ENCODE assay signal across 8 cellular contexts in the genomic region with DNA sequence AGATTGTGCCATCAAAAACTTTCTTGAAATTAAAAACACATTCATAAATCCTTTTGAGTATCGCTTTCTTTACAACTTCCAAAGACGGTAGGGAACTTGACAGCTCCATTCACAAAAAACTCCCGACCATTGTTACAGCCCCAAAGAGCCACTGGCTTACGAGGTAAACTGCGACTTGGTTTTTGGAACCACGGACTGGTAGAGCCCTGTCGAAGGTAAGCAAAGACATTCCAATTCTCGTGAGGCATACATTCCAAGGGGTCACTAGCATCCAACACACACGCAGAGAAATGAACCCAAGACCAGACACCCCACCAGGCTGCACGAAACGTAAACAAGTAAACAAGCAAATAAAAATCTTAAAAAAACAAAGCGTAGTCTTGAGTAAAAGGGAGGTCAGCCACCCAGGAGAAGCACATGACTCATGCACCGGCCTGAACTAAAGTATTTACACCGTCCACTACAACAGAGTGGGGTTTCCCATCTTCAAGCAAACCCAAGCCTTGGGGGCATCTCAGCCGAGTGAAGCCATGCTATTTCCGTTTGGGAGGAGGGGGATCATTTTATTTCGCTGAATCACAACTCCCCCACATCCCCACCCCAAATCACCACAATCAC. TPM values are rescaled to one million over a fixed set of nuclear protein-coding genes. Genes with fewer than 3 reads are reported as not detected.
DNase-seq lines count a peak whose midpoint lies in the region; ATAC-seq, FAIRE-seq and TF ChIP-seq lines count a peak whose summit lies in the region.

No MANE protein-coding gene starts in this region.

- 4% methylated on average over 17 of the region's 17 CpGs for WGBS in HepG2 (ENCODE audit: low lambda C conversion rate)
- 10% methylated on average over 17 of the region's 17 CpGs for WGBS in thymus

- no peak for FAIRE-seq in HepG2 (lab: Jason Lieb, UNC)

- H3K4me2 ChIP-seq in DOHH2 (ENCODE audit: low read length) (peak overlapping the region; percentile 81), MM.1S (ENCODE audit: low read depth, low read length) (peak overlapping the region; percentile 84), HepG2 (ENCODE audit: low read depth, low read length) (peak overlapping the region; percentile 96)

- no peak; a peak in 1 of 4 replicates for TF ChIP-seq POLR2A in HepG2 (IDR thresholded peaks at IDR 0.05; ENCODE audit: insufficient read depth in 1 of 2, low read depth in 2 of 2, low read length in 2 of 2)

- H4K20me1 ChIP-seq in DOHH2 (ENCODE audit: control insufficient read depth, insufficient read depth, low read depth, low read length): peaks cover 35% of the 10 kb centered on the region
- peaks cover 51% of the 10 kb centered on the region for H4K20me1 ChIP-seq in MM.1S (ENCODE audit: insufficient read depth, low read length)
- peaks cover 54% of the 10 kb centered on the region for H4K20me1 ChIP-seq in HepG2 (ENCODE audit: insufficient read depth, low read length)

- POLR2A ChIA-PET in HepG2 (lab: Yijun Ruan, JAX): interaction anchor here (1.0 to 1.1 kb wide), 2 partner anchors 28 to 48 kb away, joined by 3 to 5 read pairs; no protein-coding TSS in a partner anchor

- H3K36me3 ChIP-seq in DOHH2 (ENCODE audit: control insufficient read depth, low read length) (peaks cover 18% of the 10 kb centered on the region), MM.1S (replicated peaks; ENCODE audit: insufficient read depth, low read length) (no peaks in the 10 kb centered on the region), HepG2 (replicated peaks in 1 of 2; ENCODE audit: control insufficient read depth in 1 of 2, insufficient read depth in 2 of 2, low read length in 2 of 2) (no peaks in the 10 kb centered on the region; a peak in 1 of 5 replicates), thymus (ENCODE audit: control insufficient read depth, insufficient read depth) (no peaks in the 10 kb centered on the region)

- CTCF ChIA-PET in HepG2 (lab: Yijun Ruan, JAX; ENCODE audit: low intra/inter-chr PET ratio, low total read pairs): no interaction called here

- H2AFZ ChIP-seq in MM.1S (ENCODE audit: low read length) (no peak overlapping the region), HepG2 (ENCODE audit: low read length) (no peak overlapping the region)

- peak overlapping the region; percentile 48 for H3K27ac ChIP-seq in DOHH2 (ENCODE audit: low read depth, low read length)
- peak overlapping the region; percentile 39; the same call in 1 of the 2 replicates for H3K27ac ChIP-seq in MM.1S (ENCODE audit: low read length)
- H3K27ac ChIP-seq in HepG2 (ENCODE audit: extremely low read length, insufficient read depth, low read length): peak overlapping the region; percentile 70
- H3K27ac ChIP-seq in thymus (ENCODE audit: low read depth): peak overlapping the region; percentile 84

- TF ChIP-seq EP300 in HepG2 (IDR thresholded peaks at IDR 0.05; ENCODE audit: low read depth in 2 of 2, low read length in 2 of 2) (no peak), HepG2 (CRISPR knock-in tag; IDR thresholded peaks at IDR 0.05; ENCODE audit: borderline replicate concordance) (no peak)

- ATAC-seq in HepG2 (peak; percentile 22; the same call in 1 of the 3 replicates), HG02885 (IDR thresholded peaks at IDR 0.05; ENCODE audit: poor library complexity, unreplicated experiment) (no peak), HG03159 (IDR thresholded peaks at IDR 0.05; ENCODE audit: unreplicated experiment) (no peak)

- TSS peak; percentile 48 for BruUV-seq in HepG2 (replicated peaks; lab: Mats Ljungman, UMichigan)

- intact Hi-C loops in HepG2 (cut with micrococcal nuclease; ENCODE audit: unreplicated experiment): loop anchor here (5.0 kb wide), 1 partner anchor 34 kb away; no protein-coding TSS in a partner anchor

- H3K79me2 ChIP-seq in DOHH2 (ENCODE audit: control insufficient read depth, low read length) (peaks cover 71% of the 10 kb centered on the region), MM.1S (ENCODE audit: low read length) (peaks cover 65% of the 10 kb centered on the region), HepG2 (ENCODE audit: insufficient read depth, low read length) (peaks cover 69% of the 10 kb centered on the region)

- H3K9me2 ChIP-seq in DOHH2 (replicated peaks; ENCODE audit: control insufficient read depth, low read length): no peaks in the 10 kb centered on the region
- no peaks in the 10 kb centered on the region for H3K9me2 ChIP-seq in MM.1S (replicated peaks; ENCODE audit: insufficient read depth, low read length)

- H3F3A ChIP-seq in DOHH2 (ENCODE audit: control insufficient read depth, insufficient read depth): peaks cover 17% of the 10 kb centered on the region
- peaks cover 23% of the 10 kb centered on the region for H3F3A ChIP-seq in MM.1S (ENCODE audit: insufficient read depth, low read length)

- in situ Hi-C loops in T47D (cut with HindIII; ENCODE audit: low pct_unique_long_range_greater_than_20kb, low sequenced_read_pairs): no loop called here
- in situ Hi-C loops in HepG2 (cut with HindIII; ENCODE audit: extremely low pct_ligation_motif_present, low pct_unique_long_range_greater_than_20kb): loop anchor here (5.0 kb wide), 1 partner anchor 34 kb away; no protein-coding TSS in a partner anchor

- peak overlapping the region; percentile 90 for H3K4me3 ChIP-seq in DOHH2 (ENCODE audit: low read length)
- H3K4me3 ChIP-seq in MM.1S (ENCODE audit: low read length): peak overlapping the region; percentile 76
- H3K4me3 ChIP-seq in HepG2 (replicated peaks in 1 of 3; ENCODE audit: insufficient read depth in 1 of 3, low read depth in 2 of 3, low read length in 3 of 3): peak overlapping the region; percentile 66 to 99 (median 99)
- peak overlapping the region; percentile 100 for H3K4me3 ChIP-seq in thymus (ENCODE audit: low read length)

- peak overlapping the region; percentile 82 for H3K9ac ChIP-seq in MM.1S (ENCODE audit: low read length)
- H3K9ac ChIP-seq in HepG2 (ENCODE audit: insufficient read depth, low read depth, low read length): peak overlapping the region; percentile 98

- H3K27me3 ChIP-seq in DOHH2 (ENCODE audit: control insufficient read depth, low read length): no peaks in the 10 kb centered on the region
- no peaks in the 10 kb centered on the region for H3K27me3 ChIP-seq in MM.1S (replicated peaks; ENCODE audit: insufficient read depth, low read length)
- no peaks in the 10 kb centered on the region; a peak in 1 of 5 replicates for H3K27me3 ChIP-seq in HepG2 (ENCODE audit: control insufficient read depth in 1 of 2, insufficient read depth in 2 of 2, low read length in 2 of 2)
- H3K27me3 ChIP-seq in thymus (ENCODE audit: control insufficient read depth, insufficient read depth): no peaks in the 10 kb centered on the region

- TF ChIP-seq CTCF in DOHH2 (IDR thresholded peaks at IDR 0.05; ENCODE audit: low read depth, low read length, poor library complexity, severe bottlenecking) (no peak), MM.1S (IDR thresholded peaks at IDR 0.05; ENCODE audit: low read length) (no peak), HepG2 (CRISPR knock-in tag; IDR thresholded peaks at IDR 0.05) (no peak)

- TF ChIP-seq RAD21 in HepG2 (CRISPR knock-in tag; IDR thresholded peaks at IDR 0.05): no peak

- no peaks in the 10 kb centered on the region for H3K9me3 ChIP-seq in DOHH2 (ENCODE audit: control insufficient read depth, insufficient read depth, low read length)
- no peaks in the 10 kb centered on the region for H3K9me3 ChIP-seq in MM.1S (replicated peaks; ENCODE audit: insufficient read depth, low read length)
- no peaks in the 10 kb centered on the region for H3K9me3 ChIP-seq in HepG2 (ENCODE audit: low read length)
- H3K9me3 ChIP-seq in thymus (ENCODE audit: control insufficient read depth): no peaks in the 10 kb centered on the region

- DNase-seq in MM.1S (no peak), T47D (ENCODE audit: low read depth in 1 of 2, low spot score in 1 of 2) (peak; percentile 45 to 50), HepG2 (ENCODE audit: low spot score) (no peak), occipital lobe (lab: John Stamatoyannopoulos, UW) (no peak)

- H3K4me1 ChIP-seq in DOHH2 (ENCODE audit: control insufficient read depth, low read length): peaks cover 66% of the 10 kb centered on the region
- peaks cover 7% of the 10 kb centered on the region for H3K4me1 ChIP-seq in MM.1S (ENCODE audit: low read length)
- H3K4me1 ChIP-seq in HepG2 (ENCODE audit: insufficient read depth, low read length): peaks cover 60% of the 10 kb centered on the region
- peaks cover 11% of the 10 kb centered on the region for H3K4me1 ChIP-seq in thymus (ENCODE audit: control insufficient read depth, insufficient read depth, low read length)

RNA-seq across cellular contexts. Expression of gene BRD4, which starts 1.4 kb away (rescaled TPM):
- total RNA-seq in HepG2 (2016; rRNA removed; fragmentation: Illumina TruSeq; extraction: Trizol) (11.4 TPM in 2 replicates), occipital lobe (9.5 TPM)
- 9.3 and 10.8 TPM in 2 replicates for total RNA-seq in HepG2 (2016; cell fraction: cytosol; rRNA removed; fragmentation: Illumina TruSeq; extraction: Trizol; ENCODE audit: low read depth)
- 9.9 and 11.8 TPM in 2 replicates for total RNA-seq in HepG2 (2016; cell fraction: insoluble cytoplasmic fraction; rRNA removed; fragmentation: Illumina TruSeq; extraction: Trizol)
- 14.9 and 16.5 TPM in 2 replicates for total RNA-seq in HepG2 (2016; cell fraction: membrane; rRNA removed; fragmentation: Illumina TruSeq; extraction: Trizol)
- total RNA-seq in HepG2 (2016; cell fraction: nucleus; rRNA removed; fragmentation: Illumina TruSeq; extraction: Trizol): 16.3 and 19.3 TPM in 2 replicates
- polyA plus RNA-seq in HepG2 (2011; rRNA removed) (10.5 TPM in 2 replicates), thymus (26.0 TPM)
- polyA plus RNA-seq in HepG2 (2011; cell fraction: cytosol; rRNA removed): 5.5 and 5.9 TPM in 2 replicates
- polyA plus RNA-seq in HepG2 (2011; cell fraction: nucleus; rRNA removed): 33.7 and 40.9 TPM in 2 replicates
- 38.7 and 50.8 TPM in 2 replicates for polyA plus RNA-seq in HepG2 (2012)
- polyA plus RNA-seq in HepG2 (2016; cell fraction: cytosol; fragmentation: Illumina TruSeq; extraction: Trizol; ENCODE audit: low read depth): 3.9 and 4.0 TPM in 2 replicates
- 19.8 and 29.3 TPM in 2 replicates for polyA plus RNA-seq in HepG2 (2016; cell fraction: insoluble cytoplasmic fraction; fragmentation: Illumina TruSeq; extraction: Trizol; ENCODE audit: low read depth)
- polyA plus RNA-seq in HepG2 (2016; cell fraction: membrane; fragmentation: Illumina TruSeq; extraction: Trizol; ENCODE audit: low read depth): 14.9 and 16.3 TPM in 2 replicates
- polyA plus RNA-seq in HepG2 (2016; cell fraction: nucleus; fragmentation: Illumina TruSeq; extraction: Trizol; ENCODE audit: insufficient read depth, low read depth): 50.8 and 56.4 TPM in 2 replicates
- polyA minus RNA-seq in HepG2 (2011; rRNA and poly(A)+ RNA removed; ENCODE audit: low replicate concordance): 42.7 and 54.2 TPM in 2 replicates
- polyA minus RNA-seq in HepG2 (2011; cell fraction: cytosol; rRNA and poly(A)+ RNA removed): 22.2 and 24.6 TPM in 2 replicates
- 49.4 and 56.1 TPM in 2 replicates for polyA minus RNA-seq in HepG2 (2011; cell fraction: nucleus; rRNA and poly(A)+ RNA removed)

RNA-seq across cellular contexts. Expression of gene AKAP8, which starts 48.7 kb away (rescaled TPM):
- 21.2 and 22.1 TPM in 2 replicates for total RNA-seq in HepG2 (2016; rRNA removed; fragmentation: Illumina TruSeq; extraction: Trizol)
- total RNA-seq in HepG2 (2016; cell fraction: cytosol; rRNA removed; fragmentation: Illumina TruSeq; extraction: Trizol; ENCODE audit: low read depth): 3.7 and 3.8 TPM in 2 replicates
- 20.2 and 21.5 TPM in 2 replicates for total RNA-seq in HepG2 (2016; cell fraction: insoluble cytoplasmic fraction; rRNA removed; fragmentation: Illumina TruSeq; extraction: Trizol)
- 9.1 and 9.4 TPM in 2 replicates for total RNA-seq in HepG2 (2016; cell fraction: membrane; rRNA removed; fragmentation: Illumina TruSeq; extraction: Trizol)
- total RNA-seq in HepG2 (2016; cell fraction: nucleus; rRNA removed; fragmentation: Illumina TruSeq; extraction: Trizol): 17.0 and 19.9 TPM in 2 replicates
- polyA plus RNA-seq in HepG2 (2011; rRNA removed): 15.2 and 15.9 TPM in 2 replicates
- polyA plus RNA-seq in HepG2 (2011; cell fraction: cytosol; rRNA removed): 9.5 and 11.1 TPM in 2 replicates
- polyA plus RNA-seq in HepG2 (2011; cell fraction: nucleus; rRNA removed): 35.3 and 39.7 TPM in 2 replicates
- 11.5 and 13.0 TPM in 2 replicates for polyA plus RNA-seq in HepG2 (2012)
- polyA plus RNA-seq in HepG2 (2016; cell fraction: cytosol; fragmentation: Illumina TruSeq; extraction: Trizol; ENCODE audit: low read depth): 1.6 TPM in 2 replicates
- polyA plus RNA-seq in HepG2 (2016; cell fraction: insoluble cytoplasmic fraction; fragmentation: Illumina TruSeq; extraction: Trizol; ENCODE audit: low read depth): 17.4 and 18.4 TPM in 2 replicates
- polyA plus RNA-seq in HepG2 (2016; cell fraction: membrane; fragmentation: Illumina TruSeq; extraction: Trizol; ENCODE audit: low read depth): 3.7 and 4.6 TPM in 2 replicates
- polyA plus RNA-seq in HepG2 (2016; cell fraction: nucleus; fragmentation: Illumina TruSeq; extraction: Trizol; ENCODE audit: insufficient read depth, low read depth): 47.6 and 49.0 TPM in 2 replicates
- 13.4 and 15.5 TPM in 2 replicates for polyA minus RNA-seq in HepG2 (2011; rRNA and poly(A)+ RNA removed; ENCODE audit: low replicate concordance)
- 8.0 and 10.5 TPM in 2 replicates for polyA minus RNA-seq in HepG2 (2011; cell fraction: cytosol; rRNA and poly(A)+ RNA removed)
- 10.9 and 13.4 TPM in 2 replicates for polyA minus RNA-seq in HepG2 (2011; cell fraction: nucleus; rRNA and poly(A)+ RNA removed)
- polyA plus RNA-seq in thymus: 25.4 TPM
- total RNA-seq in occipital lobe: 11.7 TPM

Comparison
In these comparisons a context has a peak if more than half of its experiments do, and no peak if none do; other contexts are left out.
1. DNase-seq: peak in T47D (2 of 2); none in MM.1S (single experiment), HepG2 (single experiment) and occipital lobe (single experiment).
2. Peak in every context shown above with its lines, with median percentiles within 50 percentile points of each other: H3K27ac ChIP-seq, H3K4me2 ChIP-seq and H3K4me3 ChIP-seq.